27 cellular contexts compared by ENCODE assay signal in the genomic region with DNA sequence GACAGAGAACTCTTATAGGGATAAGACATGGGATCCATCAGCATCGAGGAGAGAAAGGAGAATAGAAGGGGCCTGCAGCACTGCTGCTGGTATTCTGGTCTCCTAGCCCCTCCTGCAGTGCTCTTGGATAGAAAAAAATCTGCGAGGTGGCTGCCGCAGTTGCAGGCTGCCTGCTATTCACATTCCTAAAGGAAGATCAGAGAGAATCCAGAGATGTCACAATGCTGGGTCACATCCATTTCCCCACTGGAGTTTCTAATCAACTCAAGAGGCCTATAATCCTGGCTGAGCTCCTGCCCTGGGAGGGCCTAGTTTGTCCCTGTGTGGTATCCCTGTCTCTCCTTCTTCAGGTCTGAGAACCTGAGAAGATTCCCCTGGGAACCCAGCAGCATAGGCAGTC.
"Had no signal": no experiment of that assay in that cellular context is flagged by ENCODE, and none has a peak within 500 bp of the region (broad histone marks: within the 10 kb centered on the region; RNA-seq: fewer than 3 reads in every experiment).

No MANE protein-coding gene starts in this region.

- H3K27me3 Mint-ChIP-seq: activated CD4-positive, alpha-beta T cell treated with anti-CD3 and anti-CD28 coated beads, Interleukin-2, amount 10 ng/mL, durations not matched to agents 24 days and 14 days; activated CD8-positive, alpha-beta memory T cell treated with anti-CD3 and anti-CD28 coated beads, Interleukin-2, amount 10 ng/mL, durations not matched to agents 7 days and 5 days; activated naive CD8-positive, alpha-beta T cell treated with anti-CD3 and anti-CD28 coated beads, Interleukin-2, amount 10 ng/mL, durations not matched to agents 7 days and 5 days had no signal

- H3K9me3 ChIP-seq: gastrocnemius medialis, heart left ventricle had no signal

- H3K27ac Mint-ChIP-seq: activated CD4-positive, alpha-beta memory T cell treated with anti-CD3 and anti-CD28 coated beads for 36 hours; activated CD4-positive, alpha-beta T cell treated with anti-CD3 and anti-CD28 coated beads for 36 hours; activated CD4-positive, alpha-beta T cell treated with anti-CD3 and anti-CD28 coated beads, Interleukin-2, amount 10 ng/mL, durations not matched to agents 24 days and 14 days; activated CD8-positive, alpha-beta memory T cell treated with anti-CD3 and anti-CD28 coated beads, Interleukin-2, amount 10 ng/mL, durations not matched to agents 7 days and 5 days; activated CD8-positive, alpha-beta T cell treated with anti-CD3 and anti-CD28 coated beads, Interleukin-2, amount 10 ng/mL, durations not matched to agents 7 days and 5 days; activated naive CD4-positive, alpha-beta T cell treated with anti-CD3 and anti-CD28 coated beads for 36 hours; activated naive CD4-positive, alpha-beta T cell treated with anti-CD3 and anti-CD28 coated beads, Interleukin-2, amount 50 U/mL, for 24 hours; activated naive CD8-positive, alpha-beta T cell treated with anti-CD3 and anti-CD28 coated beads, Interleukin-2, amount 10 ng/mL, durations not matched to agents 7 days and 5 days; activated T-helper 1 cell treated with anti-CD3 and anti-CD28 coated beads, Interleukin-12 subunit alpha, Interleukin-12 subunit beta, Interleukin-2, Interleukin-4 antibody, amounts not matched to agents 30 ng/mL and 10 ng/mL and 1 ng/mL, durations not matched to agents 14 hours and 24 hours and 36 hours; activated T-helper 2 cell treated with anti-CD3 and anti-CD28 coated beads, Interferon-gamma antibody, Interleukin-2, Interleukin-4, amounts not matched to agents 10 μg/mL and 5 μg/mL and 100 μg/mL, durations not matched to agents 14 hours and 24 hours and 36 hours; effector memory CD8-positive, alpha-beta T cell had no signal

- H3K9me3 Mint-ChIP-seq: activated CD4-positive, alpha-beta memory T cell treated with anti-CD3 and anti-CD28 coated beads for 36 hours; activated CD4-positive, alpha-beta T cell treated with anti-CD3 and anti-CD28 coated beads, Interleukin-2, amount 10 ng/mL, durations not matched to agents 24 days and 14 days; activated naive CD4-positive, alpha-beta T cell treated with anti-CD3 and anti-CD28 coated beads for 36 hours; activated naive CD4-positive, alpha-beta T cell treated with anti-CD3 and anti-CD28 coated beads, Interleukin-2, amount 50 U/mL, for 24 hours; activated naive CD8-positive, alpha-beta T cell treated with anti-CD3 and anti-CD28 coated beads, Interleukin-2, amount 10 ng/mL, durations not matched to agents 7 days and 5 days; activated T-helper 1 cell treated with anti-CD3 and anti-CD28 coated beads, Interleukin-12 subunit alpha, Interleukin-12 subunit beta, Interleukin-2, Interleukin-4 antibody, amounts not matched to agents 30 ng/mL and 10 ng/mL and 1 ng/mL, durations not matched to agents 14 hours and 24 hours and 36 hours; activated T-helper 2 cell treated with anti-CD3 and anti-CD28 coated beads, Interferon-gamma antibody, Interleukin-2, Interleukin-4, amounts not matched to agents 10 μg/mL and 5 μg/mL and 100 μg/mL, durations not matched to agents 14 hours and 24 hours and 36 hours; central memory CD8-positive, alpha-beta T cell had no signal

- H3K4me1 ChIP-seq: foreskin keratinocyte had no signal

- H3K27me3 ChIP-seq: brain microvascular endothelial cell, gastrocnemius medialis had no signal

- H3K4me3 ChIP-seq: coronary artery, gastrocnemius medialis, heart left ventricle had no signal

- DNase-seq: activated CD4-positive, alpha-beta memory T cell treated with anti-CD3 and anti-CD28 coated beads for 36 hours; activated CD4-positive, alpha-beta T cell treated with anti-CD3 and anti-CD28 coated beads for 36 hours; activated CD4-positive, alpha-beta T cell treated with anti-CD3 and anti-CD28 coated beads, Interleukin-2, amount 10 ng/mL, durations not matched to agents 24 days and 14 days; activated CD4-positive, CD25-positive, alpha-beta regulatory T cell; activated CD4-positive, CD25-positive, alpha-beta regulatory T cell treated with anti-CD3 and anti-CD28 coated beads, Interleukin-2, amount 50 U/mL, for 72 hours; activated CD8-positive, alpha-beta memory T cell treated with anti-CD3 and anti-CD28 coated beads, Interleukin-2, amount 10 ng/mL, durations not matched to agents 7 days and 5 days; activated CD8-positive, alpha-beta memory T cell treated with anti-CD3 and anti-CD28 coated beads, Interleukin-2, amount 50 U/mL, for 4 hours; activated CD8-positive, alpha-beta T cell treated with anti-CD3 and anti-CD28 coated beads, Interleukin-2, amount 10 ng/mL, durations not matched to agents 7 days and 5 days; activated effector memory CD4-positive, alpha-beta T cell treated with anti-CD3 and anti-CD28 coated beads, Interleukin-2, amount 50 U/mL, for 16 hours; activated naive CD4-positive, alpha-beta T cell treated with anti-CD3 and anti-CD28 coated beads for 36 hours; activated naive CD8-positive, alpha-beta T cell treated with anti-CD3 and anti-CD28 coated beads, Interleukin-2, amount 10 ng/mL, durations not matched to agents 7 days and 5 days; activated T-cell treated with anti-CD3 and anti-CD28 coated beads, Interleukin-2, amount 50 U/mL, for 1 hour; activated T-cell treated with anti-CD3 and anti-CD28 coated beads, Interleukin-2, amount 50 U/mL, for 48 hours; anterior cingulate cortex; brain microvascular endothelial cell; effector CD4-positive, alpha-beta T cell; effector memory CD8-positive, alpha-beta T cell; gastrocnemius medialis; glutamatergic neuron; T-helper 2 cell had no signal

- H3K4me1 Mint-ChIP-seq: activated CD4-positive, alpha-beta T cell treated with anti-CD3 and anti-CD28 coated beads for 36 hours; activated CD4-positive, alpha-beta T cell treated with anti-CD3 and anti-CD28 coated beads, Interleukin-2, amount 10 ng/mL, durations not matched to agents 24 days and 14 days; activated CD8-positive, alpha-beta memory T cell treated with anti-CD3 and anti-CD28 coated beads, Interleukin-2, amount 10 ng/mL, durations not matched to agents 7 days and 5 days; activated naive CD4-positive, alpha-beta T cell treated with anti-CD3 and anti-CD28 coated beads, Interleukin-2, amount 50 U/mL, for 24 hours; activated naive CD8-positive, alpha-beta T cell treated with anti-CD3 and anti-CD28 coated beads, Interleukin-2, amount 10 ng/mL, durations not matched to agents 7 days and 5 days; central memory CD8-positive, alpha-beta T cell had no signal

- ATAC-seq: activated CD4-positive, alpha-beta T cell treated with anti-CD3 and anti-CD28 coated beads for 36 hours; activated CD8-positive, alpha-beta memory T cell treated with anti-CD3 and anti-CD28 coated beads, Interleukin-2, amount 10 ng/mL, durations not matched to agents 7 days and 5 days; activated CD8-positive, alpha-beta T cell treated with anti-CD3 and anti-CD28 coated beads, Interleukin-2, amount 10 ng/mL, durations not matched to agents 7 days and 5 days; effector memory CD8-positive, alpha-beta T cell; foreskin keratinocyte; gastrocnemius medialis had no signal

- H3K4me3 Mint-ChIP-seq: activated CD4-positive, alpha-beta memory T cell treated with anti-CD3 and anti-CD28 coated beads for 36 hours; activated CD4-positive, alpha-beta T cell treated with anti-CD3 and anti-CD28 coated beads for 36 hours; activated CD4-positive, alpha-beta T cell treated with anti-CD3 and anti-CD28 coated beads, Interleukin-2, amount 10 ng/mL, durations not matched to agents 24 days and 14 days; activated CD8-positive, alpha-beta memory T cell treated with anti-CD3 and anti-CD28 coated beads, Interleukin-2, amount 10 ng/mL, durations not matched to agents 7 days and 5 days; activated CD8-positive, alpha-beta T cell treated with anti-CD3 and anti-CD28 coated beads, Interleukin-2, amount 10 ng/mL, durations not matched to agents 7 days and 5 days; activated naive CD4-positive, alpha-beta T cell treated with anti-CD3 and anti-CD28 coated beads for 36 hours; activated naive CD4-positive, alpha-beta T cell treated with anti-CD3 and anti-CD28 coated beads, Interleukin-2, amount 50 U/mL, for 24 hours; activated naive CD8-positive, alpha-beta T cell treated with anti-CD3 and anti-CD28 coated beads, Interleukin-2, amount 10 ng/mL, durations not matched to agents 7 days and 5 days; activated T-helper 1 cell treated with anti-CD3 and anti-CD28 coated beads, Interleukin-12 subunit alpha, Interleukin-12 subunit beta, Interleukin-2, Interleukin-4 antibody, amounts not matched to agents 30 ng/mL and 10 ng/mL and 1 ng/mL, durations not matched to agents 14 hours and 24 hours and 36 hours; central memory CD8-positive, alpha-beta T cell; effector memory CD8-positive, alpha-beta T cell had no signal

- H3K36me3 ChIP-seq: brain microvascular endothelial cell, gastrocnemius medialis, heart left ventricle had no signal

- H3K36me3 Mint-ChIP-seq: activated CD4-positive, alpha-beta memory T cell treated with anti-CD3 and anti-CD28 coated beads for 36 hours; activated CD8-positive, alpha-beta memory T cell treated with anti-CD3 and anti-CD28 coated beads, Interleukin-2, amount 10 ng/mL, durations not matched to agents 7 days and 5 days; activated naive CD4-positive, alpha-beta T cell treated with anti-CD3 and anti-CD28 coated beads, Interleukin-2, amount 50 U/mL, for 24 hours; activated naive CD8-positive, alpha-beta T cell treated with anti-CD3 and anti-CD28 coated beads, Interleukin-2, amount 10 ng/mL, durations not matched to agents 7 days and 5 days had no signal

- H3K27ac ChIP-seq: brain microvascular endothelial cell, coronary artery, foreskin keratinocyte, gastrocnemius medialis, heart left ventricle had no signal
